10 cellular contexts compared by ENCODE assay signal in the genomic region with DNA sequence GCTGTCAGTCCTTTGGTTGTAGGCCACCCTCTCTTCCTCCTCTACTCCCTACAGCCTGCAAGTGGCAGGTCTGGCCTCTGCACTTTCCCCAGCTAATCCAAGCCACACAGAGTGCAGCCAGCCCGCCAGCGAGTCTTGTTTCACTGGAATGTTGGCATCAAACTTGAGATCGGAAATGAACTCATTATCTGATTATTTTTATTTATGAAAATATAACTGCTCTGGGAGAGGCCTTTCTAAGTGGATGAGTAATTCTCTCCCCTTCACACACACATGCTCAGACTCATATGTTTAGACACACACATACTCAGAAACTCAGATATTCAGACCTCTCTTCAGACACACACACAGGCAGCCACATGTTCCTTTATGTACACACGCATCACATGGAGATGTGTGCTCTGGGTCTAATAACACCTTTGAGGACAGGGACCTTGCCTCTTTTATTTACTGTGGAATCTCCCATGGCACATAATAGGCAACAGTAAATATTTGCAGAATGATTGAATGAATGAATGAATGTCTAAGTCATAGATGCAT.
DNase-seq lines count a peak whose midpoint lies in the region; ATAC-seq and TF ChIP-seq lines count a peak whose summit lies in the region.
"Had no signal": no experiment of that assay in that cellular context is flagged by ENCODE, and none has a peak within 500 bp of the region (broad histone marks: within the 10 kb centered on the region; RNA-seq: fewer than 3 reads in every experiment).

No MANE protein-coding gene starts in this region.

- H3K4me3 Mint-ChIP-seq in activated T-helper 2 cell treated with anti-CD3 and anti-CD28 coated beads, Interferon-gamma antibody, Interleukin-2, Interleukin-4, amounts not matched to agents 10 μg/mL and 5 μg/mL and 100 μg/mL, durations not matched to agents 14 hours and 24 hours and 36 hours (ENCODE audit: low read depth) = no peak overlapping the region
- H3K4me3 Mint-ChIP-seq: activated B cell treated with CpG ODN at 0.5 μM for 24 hours had no signal

- H3K4me1 Mint-ChIP-seq in activated T-helper 2 cell treated with anti-CD3 and anti-CD28 coated beads, Interferon-gamma antibody, Interleukin-2, Interleukin-4, amounts not matched to agents 10 μg/mL and 5 μg/mL and 100 μg/mL, durations not matched to agents 14 hours and 24 hours and 36 hours (ENCODE audit: low read depth) = peaks cover under 1% of the 10 kb centered on the region
- H3K4me1 Mint-ChIP-seq: activated B cell treated with CpG ODN at 0.5 μM for 24 hours had no signal

- no peak overlapping the region for H3K9ac ChIP-seq in parathyroid adenoma

- H3K4me1 ChIP-seq in BE2C (peaks cover 27% of the 10 kb centered on the region), parathyroid adenoma (peaks cover 52% of the 10 kb centered on the region)

- DNase-seq in BE2C (peak; percentile 58), RPMI7951 (ENCODE audit: low read depth) (peak; percentile 98), fibroblast of peridontal ligament (ENCODE audit: extremely low read depth) (peak; percentile 98), NCI-H524 (lab: John Stamatoyannopoulos, UW) (no peak)
- DNase-seq in activated CD4-positive, alpha-beta T cell treated with anti-CD3 and anti-CD28 coated beads for 1 hour = no peak
- DNase-seq in activated T-helper 2 cell treated with anti-CD3 and anti-CD28 coated beads, Interferon-gamma antibody, Interleukin-2, Interleukin-4, amounts not matched to agents 10 μg/mL and 5 μg/mL and 100 μg/mL, durations not matched to agents 14 hours and 24 hours and 36 hours (ENCODE audit: low spot score) = no peak
- DNase-seq: activated B cell treated with CpG ODN at 0.5 μM for 24 hours, GDM1 had no signal

- ATAC-seq in GM21717 (IDR thresholded peaks at IDR 0.05; ENCODE audit: unreplicated experiment) = no peak

- peak overlapping the region; percentile 50 for H3K27ac ChIP-seq in parathyroid adenoma

- no peaks in the 10 kb centered on the region for H3K27me3 Mint-ChIP-seq in activated T-helper 2 cell treated with anti-CD3 and anti-CD28 coated beads, Interferon-gamma antibody, Interleukin-2, Interleukin-4, amounts not matched to agents 10 μg/mL and 5 μg/mL and 100 μg/mL, durations not matched to agents 14 hours and 24 hours and 36 hours (ENCODE audit: low read depth)
- H3K27me3 Mint-ChIP-seq: activated B cell treated with CpG ODN at 0.5 μM for 24 hours had no signal

- no peak overlapping the region for H2AFZ ChIP-seq in parathyroid adenoma

- TF ChIP-seq CTCF in BE2C (IDR thresholded peaks at IDR 0.05; ENCODE audit: low read depth, low read length) (no peak), parathyroid adenoma (IDR thresholded peaks at IDR 0.05) (no peak)

- no peaks in the 10 kb centered on the region for H3K79me2 ChIP-seq in parathyroid adenoma

- no peaks in the 10 kb centered on the region for H3K9me3 Mint-ChIP-seq in activated T-helper 2 cell treated with anti-CD3 and anti-CD28 coated beads, Interferon-gamma antibody, Interleukin-2, Interleukin-4, amounts not matched to agents 10 μg/mL and 5 μg/mL and 100 μg/mL, durations not matched to agents 14 hours and 24 hours and 36 hours
- H3K9me3 Mint-ChIP-seq: activated B cell treated with CpG ODN at 0.5 μM for 24 hours had no signal

- no peaks in the 10 kb centered on the region for H3K9me3 ChIP-seq in BE2C
- H3K9me3 ChIP-seq in parathyroid adenoma (ENCODE audit: control insufficient read depth, low read length) = no peaks in the 10 kb centered on the region

- H3K4me3 ChIP-seq in BE2C (ENCODE audit: low read depth, low read length) (no peak overlapping the region), parathyroid adenoma (ENCODE audit: low read depth, low read length) (no peak overlapping the region)

- intact Hi-C loops in activated T-helper 2 cell treated with anti-CD3 and anti-CD28 coated beads, Interferon-gamma antibody, Interleukin-2, Interleukin-4, amounts not matched to agents 10 μg/mL and 5 μg/mL and 100 μg/mL, durations not matched to agents 14 hours and 24 hours and 36 hours (cut with micrococcal nuclease) = no loop called here

- no peaks in the 10 kb centered on the region for H3K36me3 Mint-ChIP-seq in activated T-helper 2 cell treated with anti-CD3 and anti-CD28 coated beads, Interferon-gamma antibody, Interleukin-2, Interleukin-4, amounts not matched to agents 10 μg/mL and 5 μg/mL and 100 μg/mL, durations not matched to agents 14 hours and 24 hours and 36 hours (ENCODE audit: low read depth)

- H3K36me3 ChIP-seq in BE2C (no peaks in the 10 kb centered on the region), parathyroid adenoma (ENCODE audit: control insufficient read depth, insufficient read depth, low read length) (no peaks in the 10 kb centered on the region)

- no peak overlapping the region for H3K4me2 ChIP-seq in parathyroid adenoma (ENCODE audit: low read length)

- no peaks in the 10 kb centered on the region for H3K27me3 ChIP-seq in BE2C
- H3K27me3 ChIP-seq in parathyroid adenoma (ENCODE audit: control insufficient read depth, insufficient read depth, low read length) = no peaks in the 10 kb centered on the region

- H3K27ac Mint-ChIP-seq in activated T-helper 2 cell treated with anti-CD3 and anti-CD28 coated beads, Interferon-gamma antibody, Interleukin-2, Interleukin-4, amounts not matched to agents 10 μg/mL and 5 μg/mL and 100 μg/mL, durations not matched to agents 14 hours and 24 hours and 36 hours = no peak overlapping the region
- H3K27ac Mint-ChIP-seq: activated B cell treated with CpG ODN at 0.5 μM for 24 hours had no signal

Comparison
In these comparisons a context has a peak if more than half of its experiments do, and no peak if none do; other contexts are left out.
1. DNase-seq: peak in BE2C (single experiment), RPMI7951 (single experiment) and fibroblast of peridontal ligament (single experiment); none in activated CD4-positive, alpha-beta T cell treated with anti-CD3 and anti-CD28 coated beads for 1 hour (single experiment), activated T-helper 2 cell treated with anti-CD3 and anti-CD28 coated beads, Interferon-gamma antibody, Interleukin-2, Interleukin-4, amounts not matched to agents 10 μg/mL and 5 μg/mL and 100 μg/mL, durations not matched to agents 14 hours and 24 hours and 36 hours (single experiment) and NCI-H524 (0 of 2).